ENCODE assay signal across 9 cellular contexts in genomic region chrX:134173541-134174272, GRCh38.
A peak's percentile ranks its signal among the peaks of the same experiment; 100 is the strongest.
DNase-seq lines count a peak whose midpoint lies in the region; ATAC-seq and TF ChIP-seq lines count a peak whose summit lies in the region.
"Had no signal": no experiment of that assay in that cellular context is flagged by ENCODE, and none has a peak within 500 bp of the region (broad histone marks: within the 10 kb centered on the region; RNA-seq: fewer than 3 reads in every experiment).

No MANE protein-coding gene starts in this region.

- peak overlapping the region; percentile 89 for H3K4me3 Mint-ChIP-seq in activated naive CD8-positive, alpha-beta T cell treated with anti-CD3 and anti-CD28 coated beads for 36 hours
- H3K4me3 Mint-ChIP-seq in mesothelial cell of epicardium, result peak overlapping the region; percentile 80

- no peak overlapping the region for H3K27ac ChIP-seq in upper lobe of left lung
- H3K27ac ChIP-seq: vagina had no signal

- peak; percentile 2 for DNase-seq in stimulated activated CD4-positive, alpha-beta T cell treated with anti-CD3 and anti-CD28 coated beads, Interleukin-1b, Interleukin-23, amount 100 ng/mL, for 48 hours
- DNase-seq in stimulated activated CD4-positive, alpha-beta T cell treated with anti-CD3 and anti-CD28 coated beads, Interleukin-12 subunit alpha, Interleukin-12 subunit beta, amount 100 ng/mL, for 4 hours, result no peak
- peak; percentile 6 for DNase-seq in activated naive CD8-positive, alpha-beta T cell treated with anti-CD3 and anti-CD28 coated beads for 36 hours
- DNase-seq in mesothelial cell of epicardium (ENCODE audit: low spot score in 2 of 2, unreplicated experiment in 2 of 2) (no peak), upper lobe of left lung (no peak), SKM-1 (lab: John Stamatoyannopoulos, UW; ENCODE audit: unreplicated experiment) (no peak)

- 7 to 25% methylated on average over 16 to 27 of the region's 27 CpGs for WGBS in upper lobe of left lung, 2 donors

- H3K36me3 Mint-ChIP-seq in activated naive CD8-positive, alpha-beta T cell treated with anti-CD3 and anti-CD28 coated beads for 36 hours, result peaks cover 20% of the 10 kb centered on the region
- no peaks in the 10 kb centered on the region for H3K36me3 Mint-ChIP-seq in mesothelial cell of epicardium

- H3K4me1 Mint-ChIP-seq in activated naive CD8-positive, alpha-beta T cell treated with anti-CD3 and anti-CD28 coated beads for 36 hours, result peaks cover 16% of the 10 kb centered on the region
- H3K4me1 Mint-ChIP-seq in mesothelial cell of epicardium, result peaks cover 14% of the 10 kb centered on the region

- H3K4me1 ChIP-seq in upper lobe of left lung, result peaks cover 0 to 27% (median 5%) of the 10 kb centered on the region in 4 donors
- H3K4me1 ChIP-seq: vagina had no signal

- ATAC-seq in upper lobe of left lung (ENCODE audit: low FRiP score in 2 of 2) (no peak), GM19328 (IDR thresholded peaks at IDR 0.05; ENCODE audit: unreplicated experiment) (no peak), HG03108 (IDR thresholded peaks at IDR 0.05; ENCODE audit: unreplicated experiment) (no peak)

- peaks cover 19% of the 10 kb centered on the region for H3K27me3 Mint-ChIP-seq in activated naive CD8-positive, alpha-beta T cell treated with anti-CD3 and anti-CD28 coated beads for 36 hours
- peaks cover 53% of the 10 kb centered on the region for H3K27me3 Mint-ChIP-seq in mesothelial cell of epicardium (ENCODE audit: low read depth)

- peaks cover 2% of the 10 kb centered on the region for H3K9me3 Mint-ChIP-seq in activated naive CD8-positive, alpha-beta T cell treated with anti-CD3 and anti-CD28 coated beads for 36 hours
- H3K9me3 Mint-ChIP-seq in mesothelial cell of epicardium, result peaks cover 7% of the 10 kb centered on the region

- H3K27ac Mint-ChIP-seq in activated naive CD8-positive, alpha-beta T cell treated with anti-CD3 and anti-CD28 coated beads for 36 hours, result peak overlapping the region; percentile 78
- no peak overlapping the region for H3K27ac Mint-ChIP-seq in mesothelial cell of epicardium

- H3K27me3 ChIP-seq in upper lobe of left lung, result no peaks in the 10 kb centered on the region
- H3K27me3 ChIP-seq: vagina had no signal

- TF ChIP-seq CTCF in mesothelial cell of epicardium (IDR thresholded peaks at IDR 0.05; ENCODE audit: unreplicated experiment) (no peak), upper lobe of left lung (IDR thresholded peaks at IDR 0.05) (no peak)

- no peaks in the 10 kb centered on the region for H3K36me3 ChIP-seq in upper lobe of left lung
- H3K36me3 ChIP-seq: vagina had no signal

- TF ChIP-seq EP300 in upper lobe of left lung (IDR thresholded peaks at IDR 0.05), result no peak

- H3K4me3 ChIP-seq in upper lobe of left lung, result peak overlapping the region in 3 of 4 donors; percentile 48 to 65 (median 60)

- H3K9me3 ChIP-seq in upper lobe of left lung, result no peaks in the 10 kb centered on the region
- H3K9me3 ChIP-seq: vagina had no signal

- TF ChIP-seq POLR2A in upper lobe of left lung (IDR thresholded peaks at IDR 0.05), result no peak

Comparison
In these comparisons a context has a peak if more than half of its experiments do, and no peak if none do; other contexts are left out.
1. DNase-seq: peak in stimulated activated CD4-positive, alpha-beta T cell treated with anti-CD3 and anti-CD28 coated beads, Interleukin-1b, Interleukin-23, amount 100 ng/mL, for 48 hours (single experiment) and activated naive CD8-positive, alpha-beta T cell treated with anti-CD3 and anti-CD28 coated beads for 36 hours (single experiment); none in stimulated activated CD4-positive, alpha-beta T cell treated with anti-CD3 and anti-CD28 coated beads, Interleukin-12 subunit alpha, Interleukin-12 subunit beta, amount 100 ng/mL, for 4 hours (single experiment), mesothelial cell of epicardium (0 of 2), upper lobe of left lung (0 of 2) and SKM-1 (single experiment).